Comparison of ENCODE assay signal across 8 cellular contexts in genomic region chr17:50909765-50910661, GRCh38. TPM values are rescaled to one million over a fixed set of nuclear protein-coding genes. Genes with fewer than 3 reads are reported as not detected.
DNase-seq lines count a peak whose midpoint lies in the region; ATAC-seq, FAIRE-seq and TF ChIP-seq lines count a peak whose summit lies in the region.

No MANE protein-coding gene starts in this region.

- H3K36me3 ChIP-seq in trophoblast cell (ENCODE audit: control insufficient read depth in 1 of 2, insufficient read depth in 2 of 2, low read length in 2 of 2) = no peaks in the 10 kb centered on the region
- no peaks in the 10 kb centered on the region for H3K36me3 ChIP-seq in vagina

- H3K18ac ChIP-seq in trophoblast cell (ENCODE audit: low read length) = no peak overlapping the region

- DNase-seq in Right ventricle myocardium inferior (ENCODE audit: missing footprints) (no peak), cardiac septum (ENCODE audit: low spot score) (no peak), trophoblast cell (no peak), vagina (ENCODE audit: extremely low spot score in 2 of 2) (no peak), hypothalamus (lab: John Stamatoyannopoulos, UW) (no peak), frontal cortex (ENCODE audit: low spot score in 2 of 2) (no peak), ecto neural progenitor cell (ENCODE audit: low spot score) (no peak)
- peak; percentile 45 for DNase-seq in activated naive CD8-positive, alpha-beta T cell treated with anti-CD3 and anti-CD28 coated beads for 36 hours

- no peaks in the 10 kb centered on the region for H3K36me3 Mint-ChIP-seq in activated naive CD8-positive, alpha-beta T cell treated with anti-CD3 and anti-CD28 coated beads for 36 hours

- H3K27ac ChIP-seq in trophoblast cell (ENCODE audit: low read depth, low read length) (no peak overlapping the region), vagina (peak overlapping the region; percentile 59)

- no peak for FAIRE-seq in frontal cortex (lab: Jason Lieb, UNC)

- ATAC-seq in Right ventricle myocardium inferior = peak; percentile 12

- H3K27ac Mint-ChIP-seq in activated naive CD8-positive, alpha-beta T cell treated with anti-CD3 and anti-CD28 coated beads for 36 hours = peak overlapping the region; percentile 90

- TF ChIP-seq POLR2A in vagina (IDR thresholded peaks at IDR 0.05) = no peak

- peaks cover 14 to 17% of the 10 kb centered on the region in 2 experiments for H3K4me1 ChIP-seq in trophoblast cell (ENCODE audit: control insufficient read depth in 1 of 2, insufficient read depth in 2 of 2, low read length in 2 of 2)
- peaks cover 15% of the 10 kb centered on the region for H3K4me1 ChIP-seq in vagina

- no peak overlapping the region for H2BK120ac ChIP-seq in trophoblast cell (ENCODE audit: insufficient read depth, low read length, poor library complexity)

- peaks cover 4% of the 10 kb centered on the region for H3K9me3 ChIP-seq in trophoblast cell (ENCODE audit: insufficient read depth, low read depth, low read length)
- H3K9me3 ChIP-seq in vagina = no peaks in the 10 kb centered on the region

- no peak overlapping the region for H3K4me2 ChIP-seq in trophoblast cell (ENCODE audit: low read length)

- H3K9ac ChIP-seq in trophoblast cell (ENCODE audit: low read length) = no peak overlapping the region

- no peak overlapping the region for H2BK12ac ChIP-seq in trophoblast cell (ENCODE audit: low read length)

- peak overlapping the region; percentile 5 for H3K4me3 ChIP-seq in trophoblast cell (ENCODE audit: low read depth, low read length)
- no peak overlapping the region for H3K4me3 ChIP-seq in vagina

- H3K79me2 ChIP-seq in trophoblast cell (ENCODE audit: control insufficient read depth, insufficient read depth, low read length, poor library complexity) = no peaks in the 10 kb centered on the region

- H3K23ac ChIP-seq in trophoblast cell (ENCODE audit: low read length) = no peak overlapping the region

- H3K14ac ChIP-seq in trophoblast cell (ENCODE audit: low read length) = no peak overlapping the region

- intact Hi-C loops in Right ventricle myocardium inferior (cut with DNase I) (loop anchor here (1.0 to 5.0 kb wide), 2 partner anchors 21 to 43 kb away; partner anchors contain the start of gene TOB1), cardiac septum (cut with DNase I) (no loop called here), vagina (cut with DNase I) (no loop called here)

- no peak overlapping the region for H3K4ac ChIP-seq in trophoblast cell (ENCODE audit: low read depth, low read length)

- H3K27me3 Mint-ChIP-seq in activated naive CD8-positive, alpha-beta T cell treated with anti-CD3 and anti-CD28 coated beads for 36 hours = no peaks in the 10 kb centered on the region

- H2BK5ac ChIP-seq in trophoblast cell (ENCODE audit: low read depth, low read length, poor library complexity) = no peak overlapping the region

- no peak overlapping the region for H4K8ac ChIP-seq in trophoblast cell (ENCODE audit: low read depth, low read length)

- H3K9me3 Mint-ChIP-seq in activated naive CD8-positive, alpha-beta T cell treated with anti-CD3 and anti-CD28 coated beads for 36 hours = no peaks in the 10 kb centered on the region

- no peak overlapping the region for H4K12ac ChIP-seq in trophoblast cell (ENCODE audit: low read depth, low read length)

- H2AFZ ChIP-seq in trophoblast cell (ENCODE audit: insufficient read depth, low read length, poor library complexity) = no peak overlapping the region

- no peaks in the 10 kb centered on the region for H3K79me1 ChIP-seq in trophoblast cell (ENCODE audit: low read length)

- H3K27me3 ChIP-seq in trophoblast cell (ENCODE audit: insufficient read depth, low read length) (no peaks in the 10 kb centered on the region), vagina (no peaks in the 10 kb centered on the region)

- H3K4me1 Mint-ChIP-seq in activated naive CD8-positive, alpha-beta T cell treated with anti-CD3 and anti-CD28 coated beads for 36 hours = peaks cover 55% of the 10 kb centered on the region

- no peak for TF ChIP-seq CTCF in vagina (IDR thresholded peaks at IDR 0.05)

- peak overlapping the region; percentile 7 for H3K4me3 Mint-ChIP-seq in activated naive CD8-positive, alpha-beta T cell treated with anti-CD3 and anti-CD28 coated beads for 36 hours

- H4K91ac ChIP-seq in trophoblast cell (ENCODE audit: low read depth, low read length) = no peak overlapping the region

- no CpG with 5 or more reads among the region's 17 CpGs for WGBS in trophoblast cell (ENCODE audit: extremely low coverage, insufficient coverage, insufficient read length)

- no peak overlapping the region for H2AK5ac ChIP-seq in trophoblast cell (ENCODE audit: low read length)

RNA-seq across cellular contexts. Expression of gene TOB1, which starts 43.9 kb away (rescaled TPM):
- 83.3 TPM for total RNA-seq in Right ventricle myocardium inferior
- total RNA-seq in cardiac septum = 71.1 TPM
- total RNA-seq in activated naive CD8-positive, alpha-beta T cell treated with anti-CD3 and anti-CD28 coated beads for 36 hours = 10 to 100 TPM; 40.1 to 44.9 TPM
- 25.0 and 26.0 TPM in 2 replicates for polyA plus RNA-seq in trophoblast cell (2013)
- total RNA-seq in vagina = 74.4 TPM
- 9.4 TPM for total RNA-seq in frontal cortex
